In genomic region chr4:141132689-141133145, GRCh38 we compare ENCODE assay signal across 8 cellular contexts. TPM values are rescaled to one million over a fixed set of nuclear protein-coding genes. Genes with fewer than 3 reads are reported as not detected.
DNase-seq lines count a peak whose midpoint lies in the region; ATAC-seq, FAIRE-seq and TF ChIP-seq lines count a peak whose summit lies in the region.

No MANE protein-coding gene starts in this region.

- no peaks in the 10 kb centered on the region for H4K20me1 ChIP-seq in BLaER1 treated with 17β-estradiol and CSF1 and Interleukin-3, amounts not matched to agents 10 nM and 100 nM

- peak overlapping the region; percentile 89 to 97 (median 94) for H3K4me2 ChIP-seq in BLaER1 treated with 17β-estradiol and CSF1 and Interleukin-3, amounts not matched to agents 10 nM and 100 nM

- 1% methylated on average over 41 of the region's 43 CpGs; no CpG with 5 or more reads in 1 of the 2 donors for WGBS in body of pancreas, 2 donors
- 1 to 2% (median 1%) methylated on average over 22 to 43 of the region's 43 CpGs for WGBS in small intestine, 3 donors

- ATAC-seq in GM19395 (IDR thresholded peaks at IDR 0.05; ENCODE audit: unreplicated experiment) = peak; percentile 42
- ATAC-seq in body of pancreas = peak; percentile 52
- no peak for ATAC-seq in GM21367 (IDR thresholded peaks at IDR 0.05; ENCODE audit: unreplicated experiment)

- TF ChIP-seq POLR2A in body of pancreas (IDR thresholded peaks at IDR 0.05) = no peak

- no peaks in the 10 kb centered on the region for H3K36me3 ChIP-seq in BLaER1 treated with 17β-estradiol and CSF1 and Interleukin-3, amounts not matched to agents 10 nM and 100 nM
- no peaks in the 10 kb centered on the region for H3K36me3 ChIP-seq in body of pancreas (replicated peaks in 1 of 2; ENCODE audit: insufficient read depth in 1 of 2, low read depth in 2 of 2)
- no peaks in the 10 kb centered on the region for H3K36me3 ChIP-seq in iPS-20b (ENCODE audit: insufficient read depth, low read depth, low read length)
- no peaks in the 10 kb centered on the region for H3K36me3 ChIP-seq in small intestine (ENCODE audit: control insufficient read depth in 2 of 2, insufficient read depth in 2 of 2, low read length in 2 of 2)

- H3K4me1 ChIP-seq in BLaER1 treated with 17β-estradiol and CSF1 and Interleukin-3, amounts not matched to agents 10 nM and 100 nM = peaks cover 10 to 35% (median 32%) of the 10 kb centered on the region in 10 experiments; a peak in 19 of 20 replicates
- H3K4me1 ChIP-seq in body of pancreas (peaks cover 6% of the 10 kb centered on the region), iPS-20b (ENCODE audit: insufficient read depth, low read length) (peaks cover 6% of the 10 kb centered on the region; the same call in 1 of the 2 replicates), small intestine (ENCODE audit: control insufficient read depth in 2 of 2, insufficient read depth in 1 of 2, low read depth in 1 of 2, low read length in 1 of 2) (no peaks in the 10 kb centered on the region)

- no peak for DNase-seq in HL-60 (ENCODE audit: low read depth in 1 of 2, low spot score in 1 of 2)
- peak; percentile 15 to 40 (median 19) for DNase-seq in body of pancreas
- no peak for DNase-seq in small intestine
- no peak for DNase-seq in SW 1271 (lab: John Stamatoyannopoulos, UW)

- peak overlapping the region; percentile 70 to 86 (median 82) for H3K9ac ChIP-seq in BLaER1 treated with 17β-estradiol and CSF1 and Interleukin-3, amounts not matched to agents 10 nM and 100 nM
- H3K9ac ChIP-seq in iPS-20b (ENCODE audit: low read depth, low read length) = peak overlapping the region; percentile 68; the same call in 1 of the 2 replicates

- no peaks in the 10 kb centered on the region for H3K9me3 ChIP-seq in BLaER1 treated with 17β-estradiol and CSF1 and Interleukin-3, amounts not matched to agents 10 nM and 100 nM (replicated peaks in 1 of 11)
- no peaks in the 10 kb centered on the region for H3K9me3 ChIP-seq in body of pancreas
- H3K9me3 ChIP-seq in iPS-20b (ENCODE audit: insufficient read depth, low read depth, low read length) = no peaks in the 10 kb centered on the region
- H3K9me3 ChIP-seq in small intestine (ENCODE audit: control insufficient read depth, low read depth) = no peaks in the 10 kb centered on the region

- no peak for FAIRE-seq in small intestine (lab: Jason Lieb, UNC)

- intact Hi-C loops in body of pancreas (cut with DNase I) = loop anchor here (5.0 kb wide), 1 partner anchor 270 kb away; no protein-coding TSS in a partner anchor

- H3K27ac ChIP-seq in BLaER1 treated with 17β-estradiol and CSF1 and Interleukin-3, amounts not matched to agents 10 nM and 100 nM = peak overlapping the region in 9 of 11 experiments; percentile 63 to 84 (median 73); a peak in 17 of 22 replicates
- H3K27ac ChIP-seq in HL-60 (replicated peaks) = no peak overlapping the region
- peak overlapping the region in 2 of 4 donors; percentile 47 to 59 for H3K27ac ChIP-seq in body of pancreas
- no peak overlapping the region for H3K27ac ChIP-seq in iPS-20b (ENCODE audit: low read length)
- peak overlapping the region in 1 of 2 donors; percentile 42 for H3K27ac ChIP-seq in small intestine (ENCODE audit: low read depth in 1 of 2, low read length in 1 of 2)

- peak overlapping the region; percentile 69 to 90 (median 82) for H3K4me3 ChIP-seq in BLaER1 treated with 17β-estradiol and CSF1 and Interleukin-3, amounts not matched to agents 10 nM and 100 nM
- H3K4me3 ChIP-seq in HL-60 (replicated peaks; ENCODE audit: insufficient read depth, low read length) (peak overlapping the region; percentile 42), body of pancreas (peak overlapping the region; percentile 42 to 95), iPS-20b (ENCODE audit: low read length) (peak overlapping the region; percentile 85; the same call in 1 of the 2 replicates), small intestine (ENCODE audit: low read depth in 1 of 2, low read length in 2 of 2) (peak overlapping the region; percentile 44 to 49)

- no peak for TF ChIP-seq CTCF in HL-60 (IDR thresholded peaks at IDR 0.05; ENCODE audit: insufficient read depth, low read length)
- TF ChIP-seq CTCF in body of pancreas (IDR thresholded peaks at IDR 0.05) = no peak

- peaks cover 7 to 15% (median 10%) of the 10 kb centered on the region in 11 experiments; a peak in 17 of 22 replicates for H3K27me3 ChIP-seq in BLaER1 treated with 17β-estradiol and CSF1 and Interleukin-3, amounts not matched to agents 10 nM and 100 nM
- H3K27me3 ChIP-seq in HL-60 (ENCODE audit: insufficient read depth, poor library complexity, severe bottlenecking) = peaks cover 49% of the 10 kb centered on the region
- no peaks in the 10 kb centered on the region for H3K27me3 ChIP-seq in body of pancreas
- peaks cover 35% of the 10 kb centered on the region for H3K27me3 ChIP-seq in iPS-20b (ENCODE audit: insufficient read depth, low read length)
- peaks cover 2 to 11% of the 10 kb centered on the region in 2 donors for H3K27me3 ChIP-seq in small intestine (ENCODE audit: control insufficient read depth in 2 of 2, insufficient read depth in 2 of 2, low read length in 2 of 2)

RNA-seq across cellular contexts. Expression of gene RNF150, which starts 0.6 kb away (rescaled TPM):
- total RNA-seq in body of pancreas = 1 to 10 TPM; 2.3 to 4.6 TPM
- 1 to 10 TPM in 1 of 3 donors, under 1 TPM in 1, not detected in 1; 0.27 to 1.1 TPM for polyA plus RNA-seq in small intestine

Comparison
In these comparisons a context has a peak if more than half of its experiments do, and no peak if none do; other contexts are left out.
1. H3K27ac ChIP-seq: peak in BLaER1 treated with 17β-estradiol and CSF1 and Interleukin-3, amounts not matched to agents 10 nM and 100 nM (9 of 11); none in HL-60 (single experiment) and iPS-20b (single experiment).
2. DNase-seq: peak in body of pancreas (4 of 4); none in HL-60 (0 of 2), small intestine (single experiment) and SW 1271 (0 of 2).
3. Peak in every context shown above with its lines, with median percentiles within 50 percentile points of each other: H3K4me3 ChIP-seq.